ENCODE assay signal across 19 cellular contexts in genomic region chr6:140245641-140246040, GRCh38.
DNase-seq lines count a peak whose midpoint lies in the region; ATAC-seq, FAIRE-seq and TF ChIP-seq lines count a peak whose summit lies in the region.
"Had no signal": no experiment of that assay in that cellular context is flagged by ENCODE, and none has a peak within 500 bp of the region (broad histone marks: within the 10 kb centered on the region; RNA-seq: fewer than 3 reads in every experiment).

No MANE protein-coding gene starts in this region.

- no peak for FAIRE-seq in HepG2 (lab: Jason Lieb, UNC)
- FAIRE-seq: GM12878, H1 had no signal

- TF ChIP-seq RAD21 in liver (IDR thresholded peaks at IDR 0.05) (no peak), HepG2 (CRISPR knock-in tag; IDR thresholded peaks at IDR 0.05) (no peak)

- TF ChIP-seq EP300 in HepG2 (IDR thresholded peaks at IDR 0.05; ENCODE audit: low read depth in 2 of 2, low read length in 2 of 2) (no peak), HepG2 (CRISPR knock-in tag; IDR thresholded peaks at IDR 0.05; ENCODE audit: borderline replicate concordance) (no peak)

- TF ChIP-seq CTCF in liver (IDR thresholded peaks at IDR 0.05; ENCODE audit: low read depth, low read length, missing input control) = no peak
- TF ChIP-seq CTCF in HepG2 (CRISPR knock-in tag; IDR thresholded peaks at IDR 0.05) = no peak
- no peak for TF ChIP-seq CTCF in body of pancreas (IDR thresholded peaks at IDR 0.05)
- TF ChIP-seq CTCF in right lobe of liver (IDR thresholded peaks at IDR 0.05) = no peak
- no peak for TF ChIP-seq CTCF in smooth muscle cell (IDR thresholded peaks at IDR 0.05; ENCODE audit: borderline replicate concordance, insufficient read depth, poor library complexity, severe bottlenecking)
- no peak for TF ChIP-seq CTCF in OCI-LY7 (conservative IDR thresholded peaks at IDR 0.05; ENCODE audit: low read length)

- no TSS peak for BruUV-seq in HepG2 (replicated peaks; lab: Mats Ljungman, UMichigan)
- BruUV-seq in OCI-LY7 (replicated peaks; lab: Mats Ljungman, UMichigan) = no TSS peak

- H2AFZ ChIP-seq in HepG2 (ENCODE audit: low read length) (no peak overlapping the region), smooth muscle cell (ENCODE audit: low read depth) (peak overlapping the region; percentile 17), OCI-LY7 (ENCODE audit: low read length) (no peak overlapping the region)

- intact Hi-C loops in HepG2 (cut with micrococcal nuclease; ENCODE audit: unreplicated experiment) (no loop called here), body of pancreas (cut with DNase I) (no loop called here), right lobe of liver (cut with DNase I) (no loop called here), OCI-LY7 (cut with micrococcal nuclease; ENCODE audit: unreplicated experiment) (no loop called here)

- H4K20me1 ChIP-seq in HepG2 (ENCODE audit: insufficient read depth, low read length) (no peaks in the 10 kb centered on the region), smooth muscle cell (ENCODE audit: low read depth) (no peaks in the 10 kb centered on the region), OCI-LY7 (ENCODE audit: insufficient read depth, low read length) (no peaks in the 10 kb centered on the region)

- no peak overlapping the region for H3K27ac ChIP-seq in liver (ENCODE audit: low read depth in 1 of 2, low read length in 2 of 2)
- H3K27ac ChIP-seq in HepG2 (ENCODE audit: extremely low read length, insufficient read depth, low read length) = no peak overlapping the region
- H3K27ac ChIP-seq in body of pancreas = no peak overlapping the region
- no peak overlapping the region for H3K27ac ChIP-seq in right lobe of liver
- H3K27ac ChIP-seq in smooth muscle cell (ENCODE audit: low read depth) = no peak overlapping the region
- no peak overlapping the region for H3K27ac ChIP-seq in OCI-LY7 (ENCODE audit: low read depth, low read length, poor library complexity, severe bottlenecking)

- H3K79me2 ChIP-seq in HepG2 (ENCODE audit: insufficient read depth, low read length) = no peaks in the 10 kb centered on the region
- no peaks in the 10 kb centered on the region for H3K79me2 ChIP-seq in smooth muscle cell (ENCODE audit: low read depth)
- H3K79me2 ChIP-seq in OCI-LY7 (ENCODE audit: insufficient read depth, low read depth, low read length) = no peaks in the 10 kb centered on the region

- in situ Hi-C loops in HepG2 (cut with HindIII; ENCODE audit: extremely low pct_ligation_motif_present, low pct_unique_long_range_greater_than_20kb) = no loop called here

- CTCF ChIA-PET in HepG2 (lab: Yijun Ruan, JAX; ENCODE audit: low intra/inter-chr PET ratio, low total read pairs) = no interaction called here
- CTCF ChIA-PET in OCI-LY7 (lab: Charles Lee; ENCODE audit: unreplicated experiment) = no interaction called here

- H3K4me1 ChIP-seq in liver (ENCODE audit: control insufficient read depth in 4 of 4, insufficient read depth in 4 of 4, low read length in 3 of 4) (no peaks in the 10 kb centered on the region), HepG2 (ENCODE audit: insufficient read depth, low read length) (no peaks in the 10 kb centered on the region), body of pancreas (peaks cover 7% of the 10 kb centered on the region), right lobe of liver (peaks cover 0 to 8% (median 0%) of the 10 kb centered on the region in 4 donors), smooth muscle cell (ENCODE audit: low read depth) (no peaks in the 10 kb centered on the region), OCI-LY7 (ENCODE audit: insufficient read depth, low read length, poor library complexity, severe bottlenecking) (no peaks in the 10 kb centered on the region)

- no peaks in the 10 kb centered on the region for H3F3A ChIP-seq in smooth muscle cell (ENCODE audit: low read depth)

- H3K9me2 ChIP-seq in OCI-LY7 (ENCODE audit: insufficient read depth, low read length) = no peaks in the 10 kb centered on the region

- DNase-seq in HepG2 (ENCODE audit: low spot score) (no peak), body of pancreas (no peak), right lobe of liver (no peak), smooth muscle cell (lab: John Stamatoyannopoulos, UW; ENCODE audit: unreplicated experiment) (no peak), NCI-H1417 treated with DMSO at 0.1 percent for 48 hours (lab: John Stamatoyannopoulos, UW) (no peak), OCI-LY7 (ENCODE audit: low spot score) (no peak), GM19238 (ENCODE audit: insufficient read length, low spot score) (no peak)
- DNase-seq: C1 segment of cervical spinal cord; Calu3; CD4-positive, alpha-beta memory T cell; COR-L47; DMS79; EL; GDM1; H7; HCEC 1CT had no signal

- ATAC-seq in HepG2 (no peak), body of pancreas (peak; percentile 40), right lobe of liver (peak; percentile 31 to 67 (median 49))
- ATAC-seq: GM12878 had no signal

- H3K4me3 ChIP-seq in liver (ENCODE audit: low read depth in 1 of 3, low read length in 3 of 3) (no peak overlapping the region), HepG2 (replicated peaks in 1 of 3; ENCODE audit: insufficient read depth in 1 of 3, low read depth in 2 of 3, low read length in 3 of 3) (no peak overlapping the region), body of pancreas (no peak overlapping the region), right lobe of liver (no peak overlapping the region), smooth muscle cell (no peak overlapping the region), OCI-LY7 (ENCODE audit: low read depth, low read length, poor library complexity, severe bottlenecking) (no peak overlapping the region)
- H3K4me3 ChIP-seq: GM12878 had no signal

- 62% methylated on average over 5 of the region's 5 CpGs for WGBS in liver
- WGBS in HepG2 (ENCODE audit: low lambda C conversion rate) = 28% methylated on average over 5 of the region's 5 CpGs
- 53 to 56% methylated on average over 5 of the region's 5 CpGs for WGBS in body of pancreas, 2 donors
- WGBS in right lobe of liver (ENCODE audit: insufficient coverage, low coverage, low lambda C conversion rate, missing lambda C conversion rate) = 54% methylated on average over 5 of the region's 5 CpGs
- 91% methylated on average over 5 of the region's 5 CpGs for WGBS in smooth muscle cell (ENCODE audit: low lambda C conversion rate)

- H3K9ac ChIP-seq in liver (ENCODE audit: low read depth in 1 of 2, low read length in 2 of 2) = no peak overlapping the region
- no peak overlapping the region for H3K9ac ChIP-seq in HepG2 (ENCODE audit: insufficient read depth, low read depth, low read length)
- no peak overlapping the region for H3K9ac ChIP-seq in smooth muscle cell (ENCODE audit: low read depth)

- H3K4me2 ChIP-seq in HepG2 (ENCODE audit: low read depth, low read length) = no peak overlapping the region
- no peak overlapping the region for H3K4me2 ChIP-seq in smooth muscle cell
- H3K4me2 ChIP-seq in OCI-LY7 (ENCODE audit: low read length) = no peak overlapping the region

- H3K9me3 ChIP-seq in liver (ENCODE audit: control insufficient read depth in 4 of 4, low read length in 3 of 4) = no peaks in the 10 kb centered on the region
- peaks cover 35% of the 10 kb centered on the region for H3K9me3 ChIP-seq in HepG2 (ENCODE audit: low read length)
- no peaks in the 10 kb centered on the region for H3K9me3 ChIP-seq in body of pancreas
- no peaks in the 10 kb centered on the region for H3K9me3 ChIP-seq in right lobe of liver
- no peaks in the 10 kb centered on the region for H3K9me3 ChIP-seq in smooth muscle cell (replicated peaks; ENCODE audit: low read depth)
- no peaks in the 10 kb centered on the region for H3K9me3 ChIP-seq in OCI-LY7 (ENCODE audit: low read length)

- POLR2A ChIA-PET in HepG2 (lab: Yijun Ruan, JAX) (no interaction called here), OCI-LY7 (lab: Charles Lee) (no interaction called here)

- no peaks in the 10 kb centered on the region for H3K27me3 ChIP-seq in liver (ENCODE audit: control insufficient read depth in 4 of 4, insufficient read depth in 4 of 4, low read length in 3 of 4)
- no peaks in the 10 kb centered on the region for H3K27me3 ChIP-seq in HepG2 (ENCODE audit: control insufficient read depth in 1 of 2, insufficient read depth in 2 of 2, low read length in 2 of 2)
- no peaks in the 10 kb centered on the region for H3K27me3 ChIP-seq in body of pancreas
- H3K27me3 ChIP-seq in right lobe of liver = no peaks in the 10 kb centered on the region
- no peaks in the 10 kb centered on the region for H3K27me3 ChIP-seq in smooth muscle cell (ENCODE audit: low read depth)

- TF ChIP-seq POLR2A in HepG2 (IDR thresholded peaks at IDR 0.05; ENCODE audit: insufficient read depth in 1 of 2, low read depth in 2 of 2, low read length in 2 of 2) (no peak), body of pancreas (IDR thresholded peaks at IDR 0.05) (no peak), right lobe of liver (IDR thresholded peaks at IDR 0.05) (no peak)

- H3K36me3 ChIP-seq in liver (ENCODE audit: control insufficient read depth in 4 of 4, insufficient read depth in 3 of 4, low read depth in 1 of 4, low read length in 3 of 4) = no peaks in the 10 kb centered on the region
- no peaks in the 10 kb centered on the region for H3K36me3 ChIP-seq in HepG2 (replicated peaks in 1 of 2; ENCODE audit: control insufficient read depth in 1 of 2, insufficient read depth in 2 of 2, low read length in 2 of 2)
- no peaks in the 10 kb centered on the region for H3K36me3 ChIP-seq in body of pancreas (replicated peaks in 1 of 2; ENCODE audit: insufficient read depth in 1 of 2, low read depth in 2 of 2)
- H3K36me3 ChIP-seq in right lobe of liver = no peaks in the 10 kb centered on the region
- H3K36me3 ChIP-seq in smooth muscle cell (ENCODE audit: low read depth) = no peaks in the 10 kb centered on the region
- H3K36me3 ChIP-seq in OCI-LY7 (ENCODE audit: insufficient read depth, low read length) = no peaks in the 10 kb centered on the region

TF ChIP-seq in liver, 16 proteins besides CTCF, POLR2A, EP300 and RAD21:
- no peak for TF ChIP-seq RXRA (IDR thresholded peaks at IDR 0.05)
- TF ChIP-seq FOXA2 (IDR thresholded peaks at IDR 0.05) = peak; percentile 24

TF ChIP-seq in HepG2, 621 proteins besides CTCF, POLR2A, EP300 and RAD21 (continues in another document):
- TF ChIP-seq ZNF235 (CRISPR knock-in tag; IDR thresholded peaks at IDR 0.05; ENCODE audit: borderline replicate concordance) = no peak
- no peak for TF ChIP-seq ATAD3A (CRISPR knock-in tag; IDR thresholded peaks at IDR 0.05)
- no peak for TF ChIP-seq ZFP1 (CRISPR knock-in tag; IDR thresholded peaks at IDR 0.05)
- TF ChIP-seq PAF1 (CRISPR knock-in tag; IDR thresholded peaks at IDR 0.05) = no peak
